Comparison of ENCODE assay signal across 1 cellular context in genomic region chr11:26095340-26095739, GRCh38.
TF ChIP-seq lines count a peak whose summit lies in the region.

No MANE protein-coding gene starts in this region.

TF ChIP-seq in H1, 55 proteins besides CTCF, POLR2A, EP300 and RAD21:
- TF ChIP-seq HDAC2 (IDR thresholded peaks at IDR 0.05; ENCODE audit: borderline replicate concordance in 1 of 2, low read depth in 2 of 2, low read length in 2 of 2): no peak
- TF ChIP-seq CHD1 (IDR thresholded peaks at IDR 0.05; ENCODE audit: low read depth, low read length): no peak
- TF ChIP-seq POLR2AphosphoS5 (IDR thresholded peaks at IDR 0.05; ENCODE audit: low read depth, low read length): no peak
- no peak for TF ChIP-seq EGR1 (IDR thresholded peaks at IDR 0.05; ENCODE audit: borderline replicate concordance, low read depth, low read length)
- TF ChIP-seq RBBP5 (IDR thresholded peaks at IDR 0.05; ENCODE audit: borderline replicate concordance, low read depth, low read length): no peak
- TF ChIP-seq E2F6 (IDR thresholded peaks at IDR 0.05): no peak
- TF ChIP-seq BCL11A (IDR thresholded peaks at IDR 0.05; ENCODE audit: low read depth in 2 of 2, low read length in 2 of 2): no peak
- TF ChIP-seq TCF12 (IDR thresholded peaks at IDR 0.05; ENCODE audit: low read depth, low read length): no peak
- no peak for TF ChIP-seq SUZ12 (IDR thresholded peaks at IDR 0.05; ENCODE audit: low read length)
- TF ChIP-seq RXRA (IDR thresholded peaks at IDR 0.05; ENCODE audit: insufficient read depth, low read depth, low read length): no peak
- no peak for TF ChIP-seq YY1 (IDR thresholded peaks at IDR 0.05; ENCODE audit: low read depth, low read length)
- TF ChIP-seq TAF1 (IDR thresholded peaks at IDR 0.05; ENCODE audit: low read depth, low read length): no peak
- TF ChIP-seq CTBP2 (IDR thresholded peaks at IDR 0.05; ENCODE audit: borderline replicate concordance, insufficient read depth, insufficient read length, low read length): no peak
- TF ChIP-seq SP4 (IDR thresholded peaks at IDR 0.05; ENCODE audit: low read length): no peak
- no peak for TF ChIP-seq HDAC6 (IDR thresholded peaks at IDR 0.05; ENCODE audit: low read depth, low read length)
- TF ChIP-seq MAX (IDR thresholded peaks at IDR 0.05): no peak
- TF ChIP-seq BRCA1 (IDR thresholded peaks at IDR 0.05; ENCODE audit: low read depth, low read length): no peak
- TF ChIP-seq TAF7 (optimal IDR thresholded peaks at IDR 0.05; ENCODE audit: borderline replicate concordance, low read depth, low read length): no peak
- no peak for TF ChIP-seq POU5F1 (IDR thresholded peaks at IDR 0.05; ENCODE audit: low read depth, low read length)
